In genomic region chr18:4658804-4659203, GRCh38 we compare ENCODE assay signal across 16 cellular contexts.
DNase-seq lines count a peak whose midpoint lies in the region; TF ChIP-seq lines count a peak whose summit lies in the region.
"Had no signal": no experiment of that assay in that cellular context is flagged by ENCODE, and none has a peak within 500 bp of the region (broad histone marks: within the 10 kb centered on the region; RNA-seq: fewer than 3 reads in every experiment).

No MANE protein-coding gene starts in this region.

- H3K4me3 ChIP-seq in Karpas-422 (ENCODE audit: low read length) (no peak overlapping the region), NB4 (ENCODE audit: low read depth, low read length) (no peak overlapping the region)
- H3K4me3 ChIP-seq: SJSA1 had no signal

- no peak for TF ChIP-seq POLR2A in NB4 (IDR thresholded peaks at IDR 0.05; ENCODE audit: extremely low read depth, insufficient read length)

- no peak for TF ChIP-seq CTCF in NB4 (IDR thresholded peaks at IDR 0.05; ENCODE audit: low read depth, low read length)

- peak; percentile 18 for DNase-seq in GF-D8 (lab: John Stamatoyannopoulos, UW)
- peak; percentile 57 for DNase-seq in Karpas-422
- DNase-seq in NB4 (ENCODE audit: low read depth), result peak; percentile 18
- peak; percentile 55 for DNase-seq in SKM-1 treated with dmso at 0.1 percent for 144 hours (lab: John Stamatoyannopoulos, UW; ENCODE audit: unreplicated experiment)
- DNase-seq in NCI-H1092 treated with DMSO at 0.1 percent for 48 hours (lab: John Stamatoyannopoulos, UW), result no peak
- no peak for DNase-seq in stimulated activated CD4-positive, alpha-beta T cell treated with anti-CD3 and anti-CD28 coated beads, Interleukin-12 subunit alpha, Interleukin-12 subunit beta, amount 100 ng/mL, for 4 hours
- no peak for DNase-seq in NCI-H1048 (lab: John Stamatoyannopoulos, UW)
- DNase-seq: NCI-H1105 treated with DMSO at 0.1 percent for 48 hours, NCI-H1694, NCI-H2081 treated with DMSO at 0.1 percent for 48 hours, NCI-H2171 treated with DMSO at 0.1 percent for 48 hours, NCI-H524 treated with DMSO at 0.1 percent for 48 hours, NCI-H82, T1000 had no signal

- no peak overlapping the region for H3K4me2 ChIP-seq in Karpas-422 (ENCODE audit: low read depth, low read length, poor library complexity, severe bottlenecking)

- no peaks in the 10 kb centered on the region for H3K36me3 ChIP-seq in Karpas-422 (ENCODE audit: insufficient read depth, low read length)
- H3K36me3 ChIP-seq: SJSA1 had no signal

- H4K20me1 ChIP-seq in Karpas-422 (ENCODE audit: insufficient read depth, low read depth, low read length), result no peaks in the 10 kb centered on the region

- no peak overlapping the region for H3K9ac ChIP-seq in Karpas-422 (ENCODE audit: low read length)

- H3K79me2 ChIP-seq in Karpas-422 (ENCODE audit: low read length), result no peaks in the 10 kb centered on the region

- H3K9me3 ChIP-seq in Karpas-422 (ENCODE audit: low read length), result no peaks in the 10 kb centered on the region; the same call in 1 of the 2 replicates

- H3K27me3 ChIP-seq in Karpas-422 (ENCODE audit: low read length), result 0 out of 2 replicates have a peak, but pooled peaks cover 4% of the 10 kb centered on the region
- H3K27me3 ChIP-seq: SJSA1 had no signal

- H3K4me1 ChIP-seq in Karpas-422 (ENCODE audit: low read length), result peaks cover 19% of the 10 kb centered on the region
- H3K4me1 ChIP-seq: SJSA1 had no signal

- H2AFZ ChIP-seq in Karpas-422 (ENCODE audit: low read length), result no peak overlapping the region

- no peaks in the 10 kb centered on the region for H3K9me2 ChIP-seq in Karpas-422 (replicated peaks; ENCODE audit: insufficient read depth, low read length)

- H3K27ac ChIP-seq in Karpas-422 (ENCODE audit: low read length), result no peak overlapping the region
- H3K27ac ChIP-seq: C4-2B, SJSA1 had no signal

Comparison
In these comparisons a context has a peak if more than half of its experiments do, and no peak if none do; other contexts are left out.
1. DNase-seq: peak in GF-D8 (single experiment), Karpas-422 (single experiment), NB4 (single experiment) and SKM-1 treated with dmso at 0.1 percent for 144 hours (single experiment); none in NCI-H1092 treated with DMSO at 0.1 percent for 48 hours (single experiment), stimulated activated CD4-positive, alpha-beta T cell treated with anti-CD3 and anti-CD28 coated beads, Interleukin-12 subunit alpha, Interleukin-12 subunit beta, amount 100 ng/mL, for 4 hours (single experiment) and NCI-H1048 (single experiment).